Comparison of ENCODE assay signal across 17 cellular contexts in genomic region chr5:126395198-126395597, GRCh38. TPM values are rescaled to one million over a fixed set of nuclear protein-coding genes. Genes with fewer than 3 reads are reported as not detected.
DNase-seq lines count a peak whose midpoint lies in the region; ATAC-seq and TF ChIP-seq lines count a peak whose summit lies in the region.
"Had no signal": no experiment of that assay in that cellular context is flagged by ENCODE, and none has a peak within 500 bp of the region (broad histone marks: within the 10 kb centered on the region; RNA-seq: fewer than 3 reads in every experiment).

No MANE protein-coding gene starts in this region.

- H2AFZ ChIP-seq in GM23248 = peak overlapping the region; percentile 61

- POLR2A ChIA-PET in A673 (lab: Charles Lee; ENCODE audit: low non-redundant PET) = no interaction called here

- H3K9me3 ChIP-seq in GM23248 (ENCODE audit: low read depth) (no peaks in the 10 kb centered on the region), A673 (ENCODE audit: low read depth, low read length, poor library complexity, severe bottlenecking) (peaks cover 3% of the 10 kb centered on the region)
- H3K9me3 ChIP-seq: colonic mucosa, thyroid gland had no signal

- peaks cover 10% of the 10 kb centered on the region for H3K36me3 Mint-ChIP-seq in nephron progenitor cell (ENCODE audit: low read depth)
- H3K36me3 Mint-ChIP-seq in stimulated activated effector memory CD8-positive, alpha-beta T cell treated with anti-CD3 and anti-CD28 coated beads, Interleukin-12 subunit alpha, Interleukin-12 subunit beta, amount 100 ng/mL, for 72 hours = no peaks in the 10 kb centered on the region
- H3K36me3 Mint-ChIP-seq: activated naive CD4-positive, alpha-beta T cell treated with anti-CD3 and anti-CD28 coated beads, Interleukin-2, amount 10 ng/mL, durations not matched to agents 7 days and 5 days had no signal

- H3K9ac ChIP-seq in GM23248 = no peak overlapping the region

- no peaks in the 10 kb centered on the region for H4K20me1 ChIP-seq in GM23248 (ENCODE audit: insufficient read depth)

- in situ Hi-C loops in GM23248 (cut with MboI) = no loop called here

- intact Hi-C loops in A673 (cut with micrococcal nuclease; ENCODE audit: unreplicated experiment) = no loop called here

- CTCF ChIA-PET in A673 (lab: Charles Lee) = no interaction called here

- H3K79me2 ChIP-seq in GM23248 (ENCODE audit: insufficient read depth) = no peaks in the 10 kb centered on the region

- DNase-seq in GM23248 = peak; percentile 72
- DNase-seq in astrocyte of the hippocampus (ENCODE audit: low read depth, low spot score) = peak; percentile 61
- peak; percentile 61 for DNase-seq in fibroblast of the aortic adventitia (ENCODE audit: low read depth)
- DNase-seq in nephron progenitor cell = no peak
- DNase-seq in activated effector memory CD4-positive, alpha-beta T cell treated with Interleukin-2 at 50 U/mL for 16 hours = no peak
- DNase-seq in stimulated activated effector memory CD8-positive, alpha-beta T cell treated with anti-CD3 and anti-CD28 coated beads, Interleukin-12 subunit alpha, Interleukin-12 subunit beta, amount 100 ng/mL, for 72 hours (ENCODE audit: low spot score in 2 of 2) = no peak
- DNase-seq in effector CD8-positive, alpha-beta T cell (lab: John Stamatoyannopoulos, UW) = no peak
- no peak for DNase-seq in A673 (ENCODE audit: low spot score)
- DNase-seq: activated B cell treated with CpG ODN at 0.5 μM for 24 hours; activated naive CD4-positive, alpha-beta T cell treated with anti-CD3 and anti-CD28 coated beads, Interleukin-2, amount 10 ng/mL, durations not matched to agents 7 days and 5 days; colonic mucosa; esophagus squamous epithelium; NCI-H1092; OCI-M1; stimulated activated CD4-positive, alpha-beta T cell treated with anti-CD3 and anti-CD28 coated beads, Interleukin-1b, Interleukin-23, amount 100 ng/mL, for 48 hours; thyroid gland had no signal

- H3K27me3 ChIP-seq in GM23248 (replicated peaks; ENCODE audit: insufficient read depth) (no peaks in the 10 kb centered on the region), A673 (replicated peaks; ENCODE audit: insufficient read depth, low read depth, low read length, poor library complexity) (no peaks in the 10 kb centered on the region)
- H3K27me3 ChIP-seq: colonic mucosa, esophagus squamous epithelium, thyroid gland had no signal

- WGBS in GM23248 (ENCODE audit: low coverage in 1 of 2, low lambda C conversion rate in 2 of 2, missing lambda C conversion rate in 2 of 2), 2 experiments = 84 to 86% methylated on average over 2 of the region's 2 CpGs

- no peak for ATAC-seq in stimulated activated effector memory CD8-positive, alpha-beta T cell treated with anti-CD3 and anti-CD28 coated beads, Interleukin-12 subunit alpha, Interleukin-12 subunit beta, amount 100 ng/mL, for 72 hours

- H3K36me3 ChIP-seq in GM23248 (ENCODE audit: low read depth) (no peaks in the 10 kb centered on the region), A673 (ENCODE audit: insufficient read depth, low read length, poor library complexity, severe bottlenecking) (no peaks in the 10 kb centered on the region)
- H3K36me3 ChIP-seq: colonic mucosa, esophagus squamous epithelium, thyroid gland had no signal

- TF ChIP-seq CTCF in fibroblast of the aortic adventitia (IDR thresholded peaks at IDR 0.05; ENCODE audit: insufficient read depth, low read length) (no peak), nephron progenitor cell (IDR thresholded peaks at IDR 0.05) (no peak), A673 (conservative IDR thresholded peaks at IDR 0.05; ENCODE audit: low read depth, low read length) (no peak)

- H3K9me3 Mint-ChIP-seq in nephron progenitor cell = peaks cover 36% of the 10 kb centered on the region
- H3K9me3 Mint-ChIP-seq in stimulated activated effector memory CD8-positive, alpha-beta T cell treated with anti-CD3 and anti-CD28 coated beads, Interleukin-12 subunit alpha, Interleukin-12 subunit beta, amount 100 ng/mL, for 72 hours = peaks cover 12% of the 10 kb centered on the region

- no peaks in the 10 kb centered on the region for H3K4me1 Mint-ChIP-seq in nephron progenitor cell
- no peaks in the 10 kb centered on the region for H3K4me1 Mint-ChIP-seq in stimulated activated effector memory CD8-positive, alpha-beta T cell treated with anti-CD3 and anti-CD28 coated beads, Interleukin-12 subunit alpha, Interleukin-12 subunit beta, amount 100 ng/mL, for 72 hours
- H3K4me1 Mint-ChIP-seq: activated naive CD4-positive, alpha-beta T cell treated with anti-CD3 and anti-CD28 coated beads, Interleukin-2, amount 10 ng/mL, durations not matched to agents 7 days and 5 days; B cell had no signal

- H3K27ac ChIP-seq in GM23248 = peak overlapping the region; percentile 41
- no peak overlapping the region for H3K27ac ChIP-seq in A673 (ENCODE audit: low read depth, low read length, poor library complexity, severe bottlenecking)
- H3K27ac ChIP-seq: colonic mucosa, thyroid gland had no signal

- no peaks in the 10 kb centered on the region for H3K9me2 ChIP-seq in GM23248 (ENCODE audit: insufficient read depth)

- peaks cover 13% of the 10 kb centered on the region; the same call in 1 of the 2 replicates for H3F3A ChIP-seq in GM23248 (ENCODE audit: insufficient read depth)

- peaks cover 7% of the 10 kb centered on the region for H3K27me3 Mint-ChIP-seq in nephron progenitor cell (ENCODE audit: low read depth, poor library complexity)
- H3K27me3 Mint-ChIP-seq: activated naive CD4-positive, alpha-beta T cell treated with anti-CD3 and anti-CD28 coated beads, Interleukin-2, amount 10 ng/mL, durations not matched to agents 7 days and 5 days had no signal

- H3K4me3 Mint-ChIP-seq in nephron progenitor cell = no peak overlapping the region
- no peak overlapping the region for H3K4me3 Mint-ChIP-seq in stimulated activated effector memory CD8-positive, alpha-beta T cell treated with anti-CD3 and anti-CD28 coated beads, Interleukin-12 subunit alpha, Interleukin-12 subunit beta, amount 100 ng/mL, for 72 hours
- H3K4me3 Mint-ChIP-seq: activated B cell treated with CpG ODN at 0.5 μM for 24 hours; activated naive CD4-positive, alpha-beta T cell treated with anti-CD3 and anti-CD28 coated beads, Interleukin-2, amount 10 ng/mL, durations not matched to agents 7 days and 5 days; B cell had no signal

- H3K27ac Mint-ChIP-seq in nephron progenitor cell = peak overlapping the region; percentile 75
- no peak overlapping the region for H3K27ac Mint-ChIP-seq in stimulated activated effector memory CD8-positive, alpha-beta T cell treated with anti-CD3 and anti-CD28 coated beads, Interleukin-12 subunit alpha, Interleukin-12 subunit beta, amount 100 ng/mL, for 72 hours
- H3K27ac Mint-ChIP-seq: activated B cell treated with CpG ODN at 0.5 μM for 24 hours; activated naive CD4-positive, alpha-beta T cell treated with anti-CD3 and anti-CD28 coated beads, Interleukin-2, amount 10 ng/mL, durations not matched to agents 7 days and 5 days; B cell had no signal

- peak overlapping the region; percentile 11 for H3K4me2 ChIP-seq in GM23248 (ENCODE audit: unreplicated experiment)

- no peak overlapping the region for H3K4me3 ChIP-seq in GM23248
- H3K4me3 ChIP-seq in fibroblast of the aortic adventitia (ENCODE audit: low read depth, low read length) = no peak overlapping the region
- no peak overlapping the region for H3K4me3 ChIP-seq in A673 (ENCODE audit: low read depth, low read length, poor library complexity, severe bottlenecking)
- H3K4me3 ChIP-seq: colonic mucosa, esophagus squamous epithelium, thyroid gland had no signal

- peaks cover 23% of the 10 kb centered on the region for H3K4me1 ChIP-seq in GM23248 (ENCODE audit: insufficient read depth)
- H3K4me1 ChIP-seq in A673 (ENCODE audit: insufficient read depth, low read length, poor library complexity, severe bottlenecking) = no peaks in the 10 kb centered on the region
- H3K4me1 ChIP-seq: colonic mucosa, thyroid gland had no signal

- no TSS peak for BruUV-seq in A673 (replicated peaks; lab: Mats Ljungman, UMichigan)

RNA-seq across cellular contexts. Expression of gene GRAMD2B, which starts 28.0 kb away (rescaled TPM):
- 88.5 and 90.4 TPM in 2 replicates for total RNA-seq in GM23248 (2014; rRNA removed; shearing (Covaris generic))
- polyA plus RNA-seq in GM23248 (2016; fragmentation: Nextera tagmentation; extraction: Ambion mirVana) = 128 and 129 TPM in 2 replicates
- total RNA-seq in fibroblast of the aortic adventitia (ENCODE audit: low replicate concordance) (13.5 and 23.5 TPM in 2 replicates), A673 (2021) (2.1 and 2.6 TPM in 2 replicates)

Comparison
In these comparisons a context has a peak if more than half of its experiments do, and no peak if none do; other contexts are left out.
1. DNase-seq: peak in GM23248 (single experiment), astrocyte of the hippocampus (single experiment) and fibroblast of the aortic adventitia (single experiment); none in nephron progenitor cell (single experiment), activated effector memory CD4-positive, alpha-beta T cell treated with Interleukin-2 at 50 U/mL for 16 hours (single experiment), stimulated activated effector memory CD8-positive, alpha-beta T cell treated with anti-CD3 and anti-CD28 coated beads, Interleukin-12 subunit alpha, Interleukin-12 subunit beta, amount 100 ng/mL, for 72 hours (0 of 2), effector CD8-positive, alpha-beta T cell (single experiment) and A673 (single experiment).